In genomic region chr3:33007776-33008175, GRCh38 we compare ENCODE assay signal across 19 cellular contexts. TPM values are rescaled to one million over a fixed set of nuclear protein-coding genes. Genes with fewer than 3 reads are reported as not detected.
DNase-seq lines count a peak whose midpoint lies in the region; ATAC-seq lines count a peak whose summit lies in the region.
"Had no signal": no experiment of that assay in that cellular context is flagged by ENCODE, and none has a peak within 500 bp of the region (broad histone marks: within the 10 kb centered on the region; RNA-seq: fewer than 3 reads in every experiment).

No MANE protein-coding gene starts in this region.

- ATAC-seq in central memory CD8-positive, alpha-beta T cell (replicated peaks; ENCODE audit: extremely low read depth, poor library complexity, severe bottlenecking), result peak; percentile 25
- ATAC-seq: sciatic nerve had no signal

- H3K27ac Mint-ChIP-seq in activated naive CD4-positive, alpha-beta T cell treated with anti-CD3 and anti-CD28 coated beads, Interleukin-2, amount 10 ng/mL, durations not matched to agents 7 days and 5 days, result peak overlapping the region; percentile 84
- peak overlapping the region; percentile 76 for H3K27ac Mint-ChIP-seq in activated CD4-positive, alpha-beta memory T cell treated with anti-CD3 and anti-CD28 coated beads, Interleukin-2, amount 10 ng/mL, durations not matched to agents 7 days and 5 days
- peak overlapping the region; percentile 71 for H3K27ac Mint-ChIP-seq in central memory CD8-positive, alpha-beta T cell (ENCODE audit: low read depth)
- H3K27ac Mint-ChIP-seq in stimulated activated naive CD8-positive, alpha-beta T cell treated with anti-CD3 and anti-CD28 coated beads, Interleukin-15, Interleukin-2, amounts not matched to agents 100 ng/mL and 50 ng/mL, for 24 hours, result peak overlapping the region; percentile 84

- CTCF ChIA-PET in activated naive CD4-positive, alpha-beta T cell treated with anti-CD3 and anti-CD28 coated beads, Interleukin-2, amount 10 ng/mL, durations not matched to agents 7 days and 5 days (lab: Charles Lee), result interaction anchor here (0.7 to 1.4 kb wide), 4 partner anchors 15 to 67 kb away, joined by 3 to 10 read pairs (median 3); no protein-coding TSS in a partner anchor
- CTCF ChIA-PET in activated CD4-positive, alpha-beta memory T cell treated with anti-CD3 and anti-CD28 coated beads, Interleukin-2, amount 10 ng/mL, durations not matched to agents 7 days and 5 days (lab: Charles Lee), result interaction anchor here (0.6 to 2.3 kb wide), 10 partner anchors 12 to 106 kb away, joined by 3 to 9 read pairs (median 4); partner anchors contain the start of gene CRTAP

- peaks cover 9% of the 10 kb centered on the region for H3K9me3 Mint-ChIP-seq in activated naive CD4-positive, alpha-beta T cell treated with anti-CD3 and anti-CD28 coated beads, Interleukin-2, amount 10 ng/mL, durations not matched to agents 7 days and 5 days
- peaks cover 3% of the 10 kb centered on the region for H3K9me3 Mint-ChIP-seq in activated CD4-positive, alpha-beta memory T cell treated with anti-CD3 and anti-CD28 coated beads, Interleukin-2, amount 10 ng/mL, durations not matched to agents 7 days and 5 days
- no peaks in the 10 kb centered on the region for H3K9me3 Mint-ChIP-seq in central memory CD8-positive, alpha-beta T cell
- peaks cover 5% of the 10 kb centered on the region for H3K9me3 Mint-ChIP-seq in stimulated activated naive CD8-positive, alpha-beta T cell treated with anti-CD3 and anti-CD28 coated beads, Interleukin-15, Interleukin-2, amounts not matched to agents 100 ng/mL and 50 ng/mL, for 24 hours

- POLR2A ChIA-PET in activated CD4-positive, alpha-beta memory T cell treated with anti-CD3 and anti-CD28 coated beads, Interleukin-2, amount 10 ng/mL, durations not matched to agents 7 days and 5 days (lab: Charles Lee), result interaction anchor here (0.6 to 2.8 kb wide), 11 partner anchors 9 to 675 kb away, joined by 3 to 20 read pairs (median 4); no protein-coding TSS in a partner anchor

- H3K4me3 Mint-ChIP-seq in activated naive CD4-positive, alpha-beta T cell treated with anti-CD3 and anti-CD28 coated beads, Interleukin-2, amount 10 ng/mL, durations not matched to agents 7 days and 5 days, result no peak overlapping the region
- H3K4me3 Mint-ChIP-seq in activated CD4-positive, alpha-beta memory T cell treated with anti-CD3 and anti-CD28 coated beads, Interleukin-2, amount 10 ng/mL, durations not matched to agents 7 days and 5 days, result peak overlapping the region; percentile 36
- peak overlapping the region; percentile 43 for H3K4me3 Mint-ChIP-seq in central memory CD8-positive, alpha-beta T cell
- H3K4me3 Mint-ChIP-seq in stimulated activated naive CD8-positive, alpha-beta T cell treated with anti-CD3 and anti-CD28 coated beads, Interleukin-15, Interleukin-2, amounts not matched to agents 100 ng/mL and 50 ng/mL, for 24 hours, result no peak overlapping the region
- H3K4me3 Mint-ChIP-seq: CD14-positive monocyte had no signal

- no peak for DNase-seq in activated naive CD4-positive, alpha-beta T cell treated with anti-CD3 and anti-CD28 coated beads, Interleukin-2, amount 10 ng/mL, durations not matched to agents 7 days and 5 days
- DNase-seq in activated naive CD4-positive, alpha-beta T cell (lab: John Stamatoyannopoulos, UW), result no peak
- DNase-seq in activated CD4-positive, alpha-beta memory T cell treated with anti-CD3 and anti-CD28 coated beads, Interleukin-2, amount 10 ng/mL, durations not matched to agents 7 days and 5 days, result no peak
- no peak for DNase-seq in central memory CD8-positive, alpha-beta T cell (ENCODE audit: low spot score in 2 of 2)
- DNase-seq in foreskin melanocyte (no peak), cardiac septum (ENCODE audit: low spot score) (no peak), epidermal melanocyte (ENCODE audit: insufficient read length, low spot score) (no peak)
- DNase-seq: activated CD4-positive, alpha-beta T cell treated with anti-CD3 and anti-CD28 coated beads, Interleukin-2, amount 50 U/mL, for 4 hours; DMS53; kidney glomerular epithelial cell; MG63; naive B cell; ovary; stimulated activated naive CD4-positive, alpha-beta T cell treated with Interleukin-2 at 50 U/mL for 16 hours; trophoblast cell had no signal

- H3K36me3 Mint-ChIP-seq in activated naive CD4-positive, alpha-beta T cell treated with anti-CD3 and anti-CD28 coated beads, Interleukin-2, amount 10 ng/mL, durations not matched to agents 7 days and 5 days, result peaks cover 59% of the 10 kb centered on the region
- peaks cover 54% of the 10 kb centered on the region for H3K36me3 Mint-ChIP-seq in activated CD4-positive, alpha-beta memory T cell treated with anti-CD3 and anti-CD28 coated beads, Interleukin-2, amount 10 ng/mL, durations not matched to agents 7 days and 5 days (ENCODE audit: low read depth)
- peaks cover 13% of the 10 kb centered on the region for H3K36me3 Mint-ChIP-seq in central memory CD8-positive, alpha-beta T cell (ENCODE audit: insufficient read depth)
- H3K36me3 Mint-ChIP-seq in stimulated activated naive CD8-positive, alpha-beta T cell treated with anti-CD3 and anti-CD28 coated beads, Interleukin-15, Interleukin-2, amounts not matched to agents 100 ng/mL and 50 ng/mL, for 24 hours (ENCODE audit: low read depth), result peaks cover 64% of the 10 kb centered on the region

- peaks cover 35% of the 10 kb centered on the region for H3K4me1 Mint-ChIP-seq in activated naive CD4-positive, alpha-beta T cell treated with anti-CD3 and anti-CD28 coated beads, Interleukin-2, amount 10 ng/mL, durations not matched to agents 7 days and 5 days
- peaks cover 46% of the 10 kb centered on the region for H3K4me1 Mint-ChIP-seq in activated CD4-positive, alpha-beta memory T cell treated with anti-CD3 and anti-CD28 coated beads, Interleukin-2, amount 10 ng/mL, durations not matched to agents 7 days and 5 days
- H3K4me1 Mint-ChIP-seq in central memory CD8-positive, alpha-beta T cell, result peaks cover 38% of the 10 kb centered on the region
- H3K4me1 Mint-ChIP-seq in stimulated activated naive CD8-positive, alpha-beta T cell treated with anti-CD3 and anti-CD28 coated beads, Interleukin-15, Interleukin-2, amounts not matched to agents 100 ng/mL and 50 ng/mL, for 24 hours (ENCODE audit: low read depth), result peaks cover 44% of the 10 kb centered on the region

- intact Hi-C loops in cardiac septum (cut with DNase I), result no loop called here

- H3K27me3 Mint-ChIP-seq in activated naive CD4-positive, alpha-beta T cell treated with anti-CD3 and anti-CD28 coated beads, Interleukin-2, amount 10 ng/mL, durations not matched to agents 7 days and 5 days, result no peaks in the 10 kb centered on the region
- H3K27me3 Mint-ChIP-seq in activated CD4-positive, alpha-beta memory T cell treated with anti-CD3 and anti-CD28 coated beads, Interleukin-2, amount 10 ng/mL, durations not matched to agents 7 days and 5 days, result no peaks in the 10 kb centered on the region
- H3K27me3 Mint-ChIP-seq in central memory CD8-positive, alpha-beta T cell, result no peaks in the 10 kb centered on the region
- no peaks in the 10 kb centered on the region for H3K27me3 Mint-ChIP-seq in stimulated activated naive CD8-positive, alpha-beta T cell treated with anti-CD3 and anti-CD28 coated beads, Interleukin-15, Interleukin-2, amounts not matched to agents 100 ng/mL and 50 ng/mL, for 24 hours
- H3K27me3 Mint-ChIP-seq: naive B cell had no signal

RNA-seq across cellular contexts. Expression of gene CCR4, which starts 56.3 kb away (rescaled TPM):
- total RNA-seq in activated CD4-positive, alpha-beta memory T cell treated with anti-CD3 and anti-CD28 coated beads, Interleukin-2, amount 10 ng/mL, durations not matched to agents 7 days and 5 days, result 100 to 1,000 TPM; 117 to 118 TPM
- not detected for total RNA-seq in cardiac septum
- total RNA-seq: fibroblast of lung had no signal

Comparison
In these comparisons a context has a peak if more than half of its experiments do, and no peak if none do; other contexts are left out.
1. H3K4me3 Mint-ChIP-seq: peak in activated CD4-positive, alpha-beta memory T cell treated with anti-CD3 and anti-CD28 coated beads, Interleukin-2, amount 10 ng/mL, durations not matched to agents 7 days and 5 days (single experiment) and central memory CD8-positive, alpha-beta T cell (single experiment); none in activated naive CD4-positive, alpha-beta T cell treated with anti-CD3 and anti-CD28 coated beads, Interleukin-2, amount 10 ng/mL, durations not matched to agents 7 days and 5 days (single experiment) and stimulated activated naive CD8-positive, alpha-beta T cell treated with anti-CD3 and anti-CD28 coated beads, Interleukin-15, Interleukin-2, amounts not matched to agents 100 ng/mL and 50 ng/mL, for 24 hours (single experiment).
2. RNA of gene CCR4, which starts 56.3 kb away (total RNA-seq): 117 to 118 TPM in activated CD4-positive, alpha-beta memory T cell treated with anti-CD3 and anti-CD28 coated beads, Interleukin-2, amount 10 ng/mL, durations not matched to agents 7 days and 5 days; not detected in cardiac septum (single experiment); every median in the first group is over 100 times any median in the second.
3. Peak in every context shown above with its lines, with median percentiles within 50 percentile points of each other: H3K27ac Mint-ChIP-seq.